In the genomic region with DNA sequence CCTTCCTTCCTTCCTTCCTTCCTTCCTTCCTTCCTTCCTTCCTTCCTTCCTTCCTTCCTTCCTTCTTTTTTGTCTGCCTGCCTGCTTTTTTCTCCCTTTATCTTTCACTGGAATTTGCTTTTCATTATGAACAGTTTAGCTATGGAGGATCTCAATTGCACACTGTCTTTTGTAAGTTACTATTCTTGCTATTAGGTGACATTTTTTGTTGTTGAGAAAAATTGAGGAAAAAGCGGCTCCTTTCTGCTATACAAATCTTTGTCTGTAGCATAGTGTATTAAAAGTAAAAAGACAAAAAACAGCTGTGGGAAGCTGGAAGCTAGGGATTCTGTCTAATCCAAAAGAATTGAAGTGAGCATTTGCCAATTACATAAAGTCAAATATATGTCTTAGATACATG, we compare ENCODE assay signal across 17 cellular contexts.
A peak's percentile ranks its signal among the peaks of the same experiment; 100 is the strongest.
DNase-seq lines count a peak whose midpoint lies in the region; TF ChIP-seq lines count a peak whose summit lies in the region.
"Had no signal": no experiment of that assay in that cellular context is flagged by ENCODE, and none has a peak within 500 bp of the region (broad histone marks: within the 10 kb centered on the region; RNA-seq: fewer than 3 reads in every experiment).

No MANE protein-coding gene starts in this region.

- no peak overlapping the region for H2AFZ ChIP-seq in neuronal stem cell (ENCODE audit: low read length)

- no peaks in the 10 kb centered on the region for H3K79me1 ChIP-seq in neuronal stem cell (ENCODE audit: low read depth, low read length)

- no peak overlapping the region for H2BK15ac ChIP-seq in neuronal stem cell (ENCODE audit: low read length)

- H3K4me1 ChIP-seq in neuronal stem cell (ENCODE audit: control insufficient read depth in 2 of 2, insufficient read depth in 1 of 2, low read depth in 1 of 2, low read length in 2 of 2) = peaks cover 0 to 2% of the 10 kb centered on the region in 2 donors
- H3K4me1 ChIP-seq: Caco-2 had no signal

- DNase-seq in SK-N-MC (ENCODE audit: low read depth, low spot score) = peak; percentile 88
- DNase-seq in neuronal stem cell (ENCODE audit: low spot score) = no peak
- DNase-seq in progenitor cell of endocrine pancreas (ENCODE audit: low spot score, unreplicated experiment) = no peak
- DNase-seq in HEK293T (ENCODE audit: extremely low spot score) = no peak
- no peak for DNase-seq in foreskin melanocyte
- DNase-seq in mesenteric fat pad (ENCODE audit: low spot score) = no peak
- DNase-seq: 8988T; AML-193; Caco-2; Calu3; CD4-positive, alpha-beta T cell; CD8-positive, alpha-beta T cell; DMS79 treated with DMSO at 0.1 percent for 48 hours; GF-D8 had no signal

- H3K9me3 ChIP-seq in SK-N-MC (ENCODE audit: low read depth, low read length) = peaks cover 10% of the 10 kb centered on the region; the same call in 1 of the 2 replicates
- no peaks in the 10 kb centered on the region for H3K9me3 ChIP-seq in neuronal stem cell (replicated peaks in 1 of 2; ENCODE audit: control insufficient read depth in 2 of 2, insufficient read depth in 1 of 2, low read depth in 1 of 2, low read length in 2 of 2)
- H3K9me3 ChIP-seq: Caco-2 had no signal

- H3K4me3 Mint-ChIP-seq in progenitor cell of endocrine pancreas (ENCODE audit: low read depth) = no peak overlapping the region
- H3K4me3 Mint-ChIP-seq: B cell; CD4-positive, alpha-beta T cell; CD8-positive, alpha-beta T cell had no signal

- H3K14ac ChIP-seq in neuronal stem cell (ENCODE audit: low read length) = no peak overlapping the region

- no CpG with 5 or more reads among the region's 1 CpG for WGBS in neuronal stem cell (ENCODE audit: extremely low coverage in 2 of 2, insufficient read length in 2 of 2, insufficient replicate concordance in 1 of 2), 2 donors

- no peak overlapping the region for H2AK5ac ChIP-seq in neuronal stem cell (ENCODE audit: low read depth, low read length)

- H3K9ac ChIP-seq in SK-N-MC (ENCODE audit: insufficient read length) (no peak overlapping the region), neuronal stem cell (ENCODE audit: low read depth, low read length, poor library complexity) (no peak overlapping the region)
- H3K9ac ChIP-seq: BLaER1 treated with 17β-estradiol and CSF1 and Interleukin-3, amounts not matched to agents 10 nM and 100 nM had no signal

- CTCF ChIA-PET in HEK293T (lab: Yijun Ruan, JAX) = interaction anchor here (0.6 kb wide), 1 partner anchor 192 kb away, joined by 3 read pairs; no protein-coding TSS in a partner anchor

- H3K36me3 ChIP-seq in SK-N-MC (ENCODE audit: insufficient read depth, low read length) (no peaks in the 10 kb centered on the region), neuronal stem cell (replicated peaks in 1 of 2; ENCODE audit: control insufficient read depth in 2 of 2, insufficient read depth in 2 of 2, low read length in 2 of 2) (no peaks in the 10 kb centered on the region)
- H3K36me3 ChIP-seq: BLaER1 treated with 17β-estradiol and CSF1 and Interleukin-3, amounts not matched to agents 10 nM and 100 nM had no signal

- TF ChIP-seq CTCF in progenitor cell of endocrine pancreas (IDR thresholded peaks at IDR 0.05; ENCODE audit: unreplicated experiment) = no peak

- no peak overlapping the region for H2BK5ac ChIP-seq in neuronal stem cell (ENCODE audit: low read length)

- H2BK120ac ChIP-seq in neuronal stem cell (ENCODE audit: low read depth, low read length) = no peak overlapping the region

- H3K36me3 Mint-ChIP-seq in progenitor cell of endocrine pancreas (ENCODE audit: insufficient read depth) = no peaks in the 10 kb centered on the region
- H3K36me3 Mint-ChIP-seq: CD8-positive, alpha-beta T cell had no signal

- H3K4me1 Mint-ChIP-seq in progenitor cell of endocrine pancreas (ENCODE audit: low read depth) = peaks cover 9% of the 10 kb centered on the region
- H3K4me1 Mint-ChIP-seq: B cell had no signal

- no peak overlapping the region for H3K23ac ChIP-seq in neuronal stem cell (ENCODE audit: low read depth, low read length, poor library complexity)

- no peak overlapping the region for H3K4me3 ChIP-seq in SK-N-MC
- no peak overlapping the region for H3K4me3 ChIP-seq in neuronal stem cell (ENCODE audit: low read length in 2 of 2)
- H3K4me3 ChIP-seq: BLaER1 treated with 17β-estradiol and CSF1 and Interleukin-3, amounts not matched to agents 10 nM and 100 nM had no signal

- POLR2A ChIA-PET in HEK293T (lab: Yijun Ruan, JAX) = no interaction called here

- no peak overlapping the region for H3K18ac ChIP-seq in neuronal stem cell (ENCODE audit: low read length)

- no peak overlapping the region for H3K4ac ChIP-seq in neuronal stem cell (ENCODE audit: low read length)

- H4K91ac ChIP-seq in neuronal stem cell (ENCODE audit: low read depth, low read length, poor library complexity) = no peak overlapping the region

- peaks cover 9% of the 10 kb centered on the region for H3K9me3 Mint-ChIP-seq in progenitor cell of endocrine pancreas (ENCODE audit: low read depth)

- H2BK12ac ChIP-seq in neuronal stem cell (ENCODE audit: low read length) = no peak overlapping the region

- no peaks in the 10 kb centered on the region for H3K27me3 Mint-ChIP-seq in progenitor cell of endocrine pancreas
- H3K27me3 Mint-ChIP-seq: B cell; CD4-positive, alpha-beta T cell had no signal

- no peak overlapping the region for H4K8ac ChIP-seq in neuronal stem cell (ENCODE audit: low read depth, low read length)

- H3K27ac ChIP-seq in SK-N-MC (peak overlapping the region; percentile 99), neuronal stem cell (replicated peaks; ENCODE audit: low read length) (peak overlapping the region; percentile 37)
- H3K27ac ChIP-seq: BLaER1 treated with 17β-estradiol and CSF1 and Interleukin-3, amounts not matched to agents 10 nM and 100 nM; C4-2B had no signal

- H3K27ac Mint-ChIP-seq in progenitor cell of endocrine pancreas = peak overlapping the region; percentile 37
- H3K27ac Mint-ChIP-seq: B cell; CD4-positive, alpha-beta T cell; CD8-positive, alpha-beta T cell had no signal

- no peak overlapping the region for H3K4me2 ChIP-seq in neuronal stem cell (ENCODE audit: insufficient read depth, low read length, poor library complexity, severe bottlenecking)
- H3K4me2 ChIP-seq: BLaER1 treated with 17β-estradiol and CSF1 and Interleukin-3, amounts not matched to agents 10 nM and 100 nM had no signal

- no peaks in the 10 kb centered on the region for H3K27me3 ChIP-seq in neuronal stem cell (ENCODE audit: control insufficient read depth in 3 of 3, insufficient read depth in 3 of 3, low read depth in 1 of 3, low read length in 3 of 3)
- H3K27me3 ChIP-seq: BLaER1 treated with 17β-estradiol and CSF1 and Interleukin-3, amounts not matched to agents 10 nM and 100 nM had no signal

TF ChIP-seq in HEK293T, 16 proteins besides CTCF, POLR2A, EP300 and RAD21:
- TF ChIP-seq SUZ12 (IDR thresholded peaks at IDR 0.05) = no peak
- no peak for TF ChIP-seq SP1 (IDR thresholded peaks at IDR 0.05)
- TF ChIP-seq FOXM1 (IDR thresholded peaks at IDR 0.05; ENCODE audit: borderline replicate concordance) = no peak
- no peak for TF ChIP-seq ARNT (IDR thresholded peaks at IDR 0.05)
- TF ChIP-seq CTBP1 (IDR thresholded peaks at IDR 0.05; ENCODE audit: borderline replicate concordance) = no peak
- TF ChIP-seq NFRKB (IDR thresholded peaks at IDR 0.05) = no peak
- no peak for TF ChIP-seq HDGF (IDR thresholded peaks at IDR 0.05; ENCODE audit: borderline replicate concordance)
- TF ChIP-seq L3MBTL2 (conservative IDR thresholded peaks at IDR 0.05) = no peak
- TF ChIP-seq ZNF384 (IDR thresholded peaks at IDR 0.05) = no peak
- no peak for TF ChIP-seq TARDBP (IDR thresholded peaks at IDR 0.05)
